Comparison of ENCODE assay signal across 27 cellular contexts in genomic region chr2:173204316-173204715, GRCh38.
A peak's percentile ranks its signal among the peaks of the same experiment; 100 is the strongest.
DNase-seq lines count a peak whose midpoint lies in the region; ATAC-seq, FAIRE-seq and TF ChIP-seq lines count a peak whose summit lies in the region.
"Had no signal": no experiment of that assay in that cellular context is flagged by ENCODE, and none has a peak within 500 bp of the region (broad histone marks: within the 10 kb centered on the region; RNA-seq: fewer than 3 reads in every experiment).

No MANE protein-coding gene starts in this region.

- no peaks in the 10 kb centered on the region for H3K9me3 Mint-ChIP-seq in astrocyte (ENCODE audit: unreplicated experiment)
- no peaks in the 10 kb centered on the region for H3K9me3 Mint-ChIP-seq in stimulated activated naive B cell treated with anti-CD40 and anti-IgM and Interleukin-4, amounts not matched to agents 10 μg/mL and 1 μg/mL and 100 μg/mL, for 72 hours
- H3K9me3 Mint-ChIP-seq: activated CD4-positive, alpha-beta T cell treated with anti-CD3 and anti-CD28 coated beads, Interleukin-2, amount 10 ng/mL, durations not matched to agents 7 days and 5 days; nephron had no signal

- H3K36me3 Mint-ChIP-seq in astrocyte (ENCODE audit: low read depth, unreplicated experiment): no peaks in the 10 kb centered on the region
- H3K36me3 Mint-ChIP-seq in stimulated activated naive B cell treated with anti-CD40 and anti-IgM and Interleukin-4, amounts not matched to agents 10 μg/mL and 1 μg/mL and 100 μg/mL, for 72 hours: peaks cover 2 to 5% of the 10 kb centered on the region in 2 donors

- H3K4me3 ChIP-seq in astrocyte (ENCODE audit: insufficient read depth, low read depth, low read length) (no peak overlapping the region), suprapubic skin (no peak overlapping the region), pancreas (no peak overlapping the region)
- H3K4me3 ChIP-seq: adrenal gland had no signal

- H3K36me3 ChIP-seq in astrocyte (ENCODE audit: insufficient read depth, low read length) (peaks cover 6% of the 10 kb centered on the region), suprapubic skin (no peaks in the 10 kb centered on the region), pancreas (no peaks in the 10 kb centered on the region)
- H3K36me3 ChIP-seq: adrenal gland, BE2C had no signal

- H3K27ac Mint-ChIP-seq in astrocyte (ENCODE audit: unreplicated experiment): no peak overlapping the region
- H3K27ac Mint-ChIP-seq in stimulated activated naive B cell treated with anti-CD40 and anti-IgM and Interleukin-4, amounts not matched to agents 10 μg/mL and 1 μg/mL and 100 μg/mL, for 72 hours: no peak overlapping the region
- H3K27ac Mint-ChIP-seq: activated CD4-positive, alpha-beta T cell treated with anti-CD3 and anti-CD28 coated beads, Interleukin-2, amount 10 ng/mL, durations not matched to agents 7 days and 5 days; nephron had no signal

- 35% methylated on average over 2 of the region's 2 CpGs for WGBS in suprapubic skin
- WGBS in pancreas, 2 donors: 42 to 50% methylated on average over 2 of the region's 2 CpGs

- no peaks in the 10 kb centered on the region for H3K4me1 ChIP-seq in astrocyte (ENCODE audit: insufficient read depth, low read length)
- H3K4me1 ChIP-seq in suprapubic skin: peaks cover 37% of the 10 kb centered on the region
- no peaks in the 10 kb centered on the region for H3K4me1 ChIP-seq in pancreas
- H3K4me1 ChIP-seq: BE2C had no signal

- H3K79me2 ChIP-seq in astrocyte (ENCODE audit: insufficient read depth, low read length): no peaks in the 10 kb centered on the region

- no peak for TF ChIP-seq POLR2A in suprapubic skin (IDR thresholded peaks at IDR 0.05)

- no peak overlapping the region for H3K9ac ChIP-seq in astrocyte (ENCODE audit: low read length)

- no peaks in the 10 kb centered on the region for H3K27me3 Mint-ChIP-seq in astrocyte (ENCODE audit: low read depth, unreplicated experiment)
- H3K27me3 Mint-ChIP-seq in stimulated activated naive B cell treated with anti-CD40 and anti-IgM and Interleukin-4, amounts not matched to agents 10 μg/mL and 1 μg/mL and 100 μg/mL, for 72 hours: no peaks in the 10 kb centered on the region
- H3K27me3 Mint-ChIP-seq: activated CD4-positive, alpha-beta T cell treated with anti-CD3 and anti-CD28 coated beads, Interleukin-2, amount 10 ng/mL, durations not matched to agents 7 days and 5 days had no signal

- DNase-seq in NCI-H1694 treated with DMSO at 0.1 percent for 48 hours (lab: John Stamatoyannopoulos, UW): peak; percentile 6
- no peak for DNase-seq in NCI-H1694 (lab: John Stamatoyannopoulos, UW)
- DNase-seq in astrocyte (ENCODE audit: low read depth): peak; percentile 31
- peak; percentile 5 for DNase-seq in foreskin melanocyte
- no peak for DNase-seq in suprapubic skin (ENCODE audit: low spot score in 2 of 2)
- DNase-seq in hypothalamus (lab: John Stamatoyannopoulos, UW): no peak
- no peak for DNase-seq in stimulated activated naive B cell treated with anti-CD40 and anti-IgM and Interleukin-4, amounts not matched to agents 10 μg/mL and 1 μg/mL and 100 μg/mL, for 72 hours
- DNase-seq in pancreas: no peak
- DNase-seq: 8988T; activated CD4-positive, alpha-beta T cell treated with anti-CD3 and anti-CD28 coated beads, Interleukin-2, amount 10 ng/mL, durations not matched to agents 7 days and 5 days; activated CD8-positive, alpha-beta memory T cell treated with anti-CD3 and anti-CD28 coated beads, Interleukin-2, amount 50 U/mL, for 4 hours; activated effector memory CD4-positive, alpha-beta T cell treated with Interleukin-2 at 50 U/mL for 16 hours; adrenal gland; BE2C; Calu3; GF-D8; hippocampal formation; KG1; kidney; mesendoderm; NCI-H1048; posterior cingulate gyrus; RPMI8226 had no signal

- no peaks in the 10 kb centered on the region for H3K9me3 ChIP-seq in astrocyte (ENCODE audit: insufficient read depth, low read depth, low read length)
- H3K9me3 ChIP-seq in suprapubic skin: no peaks in the 10 kb centered on the region
- H3K9me3 ChIP-seq in pancreas: no peaks in the 10 kb centered on the region
- H3K9me3 ChIP-seq: adrenal gland, BE2C had no signal

- H2AFZ ChIP-seq in astrocyte (ENCODE audit: low read depth, low read length): no peak overlapping the region

- H3K4me1 Mint-ChIP-seq in astrocyte (ENCODE audit: low read depth, unreplicated experiment): peaks cover 3% of the 10 kb centered on the region
- no peaks in the 10 kb centered on the region for H3K4me1 Mint-ChIP-seq in stimulated activated naive B cell treated with anti-CD40 and anti-IgM and Interleukin-4, amounts not matched to agents 10 μg/mL and 1 μg/mL and 100 μg/mL, for 72 hours
- H3K4me1 Mint-ChIP-seq: activated CD4-positive, alpha-beta T cell treated with anti-CD3 and anti-CD28 coated beads, Interleukin-2, amount 10 ng/mL, durations not matched to agents 7 days and 5 days; nephron had no signal

- H3K4me3 Mint-ChIP-seq in astrocyte (ENCODE audit: unreplicated experiment): no peak overlapping the region
- no peak overlapping the region for H3K4me3 Mint-ChIP-seq in stimulated activated naive B cell treated with anti-CD40 and anti-IgM and Interleukin-4, amounts not matched to agents 10 μg/mL and 1 μg/mL and 100 μg/mL, for 72 hours
- H3K4me3 Mint-ChIP-seq: activated CD4-positive, alpha-beta T cell treated with anti-CD3 and anti-CD28 coated beads, Interleukin-2, amount 10 ng/mL, durations not matched to agents 7 days and 5 days; nephron had no signal

- no peak overlapping the region for H3K27ac ChIP-seq in astrocyte (ENCODE audit: low read depth, low read length)
- H3K27ac ChIP-seq in suprapubic skin: peak overlapping the region; percentile 24
- no peak overlapping the region for H3K27ac ChIP-seq in pancreas
- H3K27ac ChIP-seq: adrenal gland had no signal

- H3K27me3 ChIP-seq in astrocyte (ENCODE audit: insufficient read depth, low read length): no peaks in the 10 kb centered on the region
- no peaks in the 10 kb centered on the region for H3K27me3 ChIP-seq in suprapubic skin
- no peaks in the 10 kb centered on the region for H3K27me3 ChIP-seq in pancreas
- H3K27me3 ChIP-seq: adrenal gland, BE2C had no signal

- intact Hi-C loops in pancreas (cut with DNase I): no loop called here

- TF ChIP-seq EP300 in suprapubic skin (IDR thresholded peaks at IDR 0.05): no peak

- TF ChIP-seq CTCF in astrocyte (IDR thresholded peaks at IDR 0.05; ENCODE audit: insufficient read depth, low read depth, low read length) (no peak), suprapubic skin (IDR thresholded peaks at IDR 0.05) (no peak), pancreas (IDR thresholded peaks at IDR 0.05) (no peak)

- no peak for FAIRE-seq in astrocyte (lab: Jason Lieb, UNC)
- FAIRE-seq in pancreas (lab: Jason Lieb, UNC): no peak
- FAIRE-seq: colon, GM12891, kidney, TTC549 had no signal

- H4K20me1 ChIP-seq in astrocyte (ENCODE audit: insufficient read depth, low read length): no peaks in the 10 kb centered on the region

- ATAC-seq in stimulated activated naive B cell treated with anti-CD40 and anti-IgM and Interleukin-4, amounts not matched to agents 10 μg/mL and 1 μg/mL and 100 μg/mL, for 72 hours (replicated peaks): no peak
- no peak for ATAC-seq in pancreas

- no peak overlapping the region for H3K4me2 ChIP-seq in astrocyte (ENCODE audit: low read length)

Comparison
In these comparisons a context has a peak if more than half of its experiments do, and no peak if none do; other contexts are left out.
1. DNase-seq: peak in NCI-H1694 treated with DMSO at 0.1 percent for 48 hours (single experiment), astrocyte (single experiment) and foreskin melanocyte (single experiment); none in NCI-H1694 (single experiment), suprapubic skin (0 of 2), hypothalamus (0 of 51), stimulated activated naive B cell treated with anti-CD40 and anti-IgM and Interleukin-4, amounts not matched to agents 10 μg/mL and 1 μg/mL and 100 μg/mL, for 72 hours (single experiment) and pancreas (0 of 6).